1 cellular context compared by ENCODE assay signal in the genomic region with DNA sequence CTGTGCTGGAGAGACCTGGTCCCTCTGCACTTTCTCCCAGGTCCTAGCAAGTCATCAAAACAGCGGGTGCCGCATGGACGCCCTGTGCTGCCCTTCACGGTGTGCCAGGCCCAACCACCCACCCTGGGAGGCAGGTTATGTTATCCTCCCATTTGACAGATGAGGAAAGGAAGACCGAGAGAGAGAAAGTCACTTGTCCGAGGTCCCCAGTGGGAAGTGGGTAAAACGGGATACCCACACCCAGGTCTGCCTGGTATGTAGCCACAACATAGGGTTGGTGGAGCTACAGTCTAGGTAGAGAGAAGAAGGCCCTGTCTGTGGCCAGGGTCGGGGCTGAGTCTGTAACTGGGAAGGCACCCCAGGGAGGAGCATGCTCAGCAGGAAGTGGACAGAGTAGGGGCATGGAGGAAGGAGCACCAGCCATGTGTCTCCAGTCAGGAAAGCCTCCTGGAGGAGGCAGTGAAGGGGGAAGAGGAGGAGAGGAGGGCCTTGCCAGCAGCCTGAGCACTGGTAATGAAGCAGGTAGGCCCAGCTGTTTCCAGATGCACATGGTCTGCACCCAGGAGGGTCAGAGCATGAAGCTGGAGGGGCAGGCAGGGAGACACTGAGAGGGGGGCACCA.
TF ChIP-seq lines count a peak whose summit lies in the region.

No MANE protein-coding gene starts in this region.

TF ChIP-seq in A549, 52 proteins besides CTCF, POLR2A, EP300 and RAD21 (continued from another document):
- TF ChIP-seq, protein P1, sequence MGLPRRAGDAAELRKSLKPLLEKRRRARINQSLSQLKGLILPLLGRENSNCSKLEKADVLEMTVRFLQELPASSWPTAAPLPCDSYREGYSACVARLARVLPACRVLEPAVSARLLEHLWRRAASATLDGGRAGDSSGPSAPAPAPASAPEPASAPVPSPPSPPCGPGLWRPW (IDR thresholded peaks at IDR 0.05): no peak
- no peak for TF ChIP-seq CBX8 (IDR thresholded peaks at IDR 0.05)
